In genomic region chr3:42892169-42892568, GRCh38 we compare ENCODE assay signal across 24 cellular contexts. TPM values are rescaled to one million over a fixed set of nuclear protein-coding genes. Genes with fewer than 3 reads are reported as not detected.
"Had no signal": no experiment of that assay in that cellular context is flagged by ENCODE, and none has a peak within 500 bp of the region (broad histone marks: within the 10 kb centered on the region; RNA-seq: fewer than 3 reads in every experiment).

No MANE protein-coding gene starts in this region.

- H3K4me1 ChIP-seq: foreskin keratinocyte, left lung, tibial nerve, uterus had no signal

- H3K4me1 Mint-ChIP-seq: neural crest cell had no signal

- H3K9me3 Mint-ChIP-seq: activated CD4-positive, alpha-beta T cell treated with anti-CD3 and anti-CD28 coated beads, Interleukin-2, amount 10 ng/mL, durations not matched to agents 7 days and 5 days; activated T-cell treated with anti-CD3 and anti-CD28 coated beads, Interleukin-2, amount 50 U/mL, for 4 hours; dendritic cell treated with granulocyte-macrophage colony-stimulating factor and Interleukin-4, amounts not matched to agents 40 ng/mL and 50 ng/mL, for 4 days; neural crest cell had no signal

- H3K27me3 Mint-ChIP-seq: progenitor cell of endocrine pancreas had no signal

- H3K27ac Mint-ChIP-seq: activated CD4-positive, alpha-beta T cell treated with anti-CD3 and anti-CD28 coated beads, Interleukin-2, amount 10 ng/mL, durations not matched to agents 7 days and 5 days; activated CD8-positive, alpha-beta T cell treated with anti-CD3 and anti-CD28 coated beads, Interleukin-2, amount 10 ng/mL, durations not matched to agents 7 days and 5 days; dendritic cell treated with granulocyte-macrophage colony-stimulating factor and Interleukin-4, amounts not matched to agents 40 ng/mL and 50 ng/mL, for 4 days had no signal

- H3K4me3 Mint-ChIP-seq: activated CD4-positive, alpha-beta T cell treated with anti-CD3 and anti-CD28 coated beads, Interleukin-2, amount 10 ng/mL, durations not matched to agents 7 days and 5 days; activated CD8-positive, alpha-beta T cell treated with anti-CD3 and anti-CD28 coated beads, Interleukin-2, amount 10 ng/mL, durations not matched to agents 7 days and 5 days; activated T-cell treated with anti-CD3 and anti-CD28 coated beads, Interleukin-2, amount 50 U/mL, for 4 hours; dendritic cell treated with granulocyte-macrophage colony-stimulating factor and Interleukin-4, amounts not matched to agents 40 ng/mL and 50 ng/mL, for 4 days; neural crest cell had no signal

- H3K27ac ChIP-seq: foreskin keratinocyte, left lung, tibial nerve, uterus had no signal

- H3K36me3 ChIP-seq: esophagus squamous epithelium, left lung, tibial nerve, uterus had no signal

- H3K27me3 ChIP-seq: esophagus squamous epithelium, tibial nerve, uterus had no signal

- H3K4me3 ChIP-seq: esophagus squamous epithelium, left lung, tibial nerve, uterus had no signal

- DNase-seq: activated CD4-positive, alpha-beta T cell treated with anti-CD3 and anti-CD28 coated beads, Interleukin-2, amount 10 ng/mL, durations not matched to agents 7 days and 5 days; activated CD8-positive, alpha-beta T cell treated with anti-CD3 and anti-CD28 coated beads, Interleukin-2, amount 10 ng/mL, durations not matched to agents 7 days and 5 days; activated effector memory CD4-positive, alpha-beta T cell treated with Interleukin-2 at 50 U/mL for 16 hours; activated naive CD4-positive, alpha-beta T cell treated with anti-CD3 and anti-CD28 coated beads, Interleukin-2, amount 50 U/mL, for 16 hours; activated T-cell treated with anti-CD3 and anti-CD28 coated beads, Interleukin-2, amount 50 U/mL, for 4 hours; effector CD8-positive, alpha-beta T cell; esophagus squamous epithelium; foreskin keratinocyte; glutamatergic neuron; hippocampal formation; left lung; stimulated activated CD4-positive, alpha-beta T cell treated with anti-CD3 and anti-CD28 coated beads, Interleukin-2, amount 100 ng/mL, for 24 hours; stimulated activated naive CD8-positive, alpha-beta T cell treated with anti-CD3 and anti-CD28 coated beads, Interleukin-15, Interleukin-2, amounts not matched to agents 100 U/mL and 50 U/mL, for 24 hours; T-helper 1 cell; T-helper 9 cell; uterus had no signal

- H3K9me3 ChIP-seq: esophagus squamous epithelium, left lung, tibial nerve, uterus had no signal

RNA-seq across cellular contexts. Expression of gene ZNF662, which starts 13.8 kb away (rescaled TPM):
- total RNA-seq: neural crest cell had no signal

RNA-seq across cellular contexts. Expression of gene CYP8B1, which starts 16.5 kb away (rescaled TPM):
- total RNA-seq: activated CD4-positive, alpha-beta T cell treated with anti-CD3 and anti-CD28 coated beads, Interleukin-2, amount 10 ng/mL, durations not matched to agents 7 days and 5 days; activated CD8-positive, alpha-beta T cell treated with anti-CD3 and anti-CD28 coated beads, Interleukin-2, amount 10 ng/mL, durations not matched to agents 7 days and 5 days; cerebellum; esophagus squamous epithelium; foreskin keratinocyte; kidney epithelial cell; left lung; lung microvascular endothelial cell; neural crest cell; progenitor cell of endocrine pancreas; skeletal muscle tissue; tibial nerve; uterus had no signal
- polyA plus RNA-seq: foreskin keratinocyte had no signal
